ENCODE assay signal across 1 cellular context in genomic region chr6:3918474-3918873, GRCh38.
TF ChIP-seq lines count a peak whose summit lies in the region.

No MANE protein-coding gene starts in this region.

TF ChIP-seq in WTC11, 78 proteins besides CTCF, POLR2A, EP300 and RAD21 (continued from another document):
- no peak for TF ChIP-seq OVOL2 (CRISPR knock-in tag; IDR thresholded peaks at IDR 0.05; ENCODE audit: borderline replicate concordance)
- no peak for TF ChIP-seq JUN (CRISPR knock-in tag; IDR thresholded peaks at IDR 0.05)
- no peak for TF ChIP-seq FOXP1 (CRISPR knock-in tag; IDR thresholded peaks at IDR 0.05; ENCODE audit: borderline replicate concordance)
- no peak for TF ChIP-seq HMGA2 (CRISPR knock-in tag; IDR thresholded peaks at IDR 0.05)
- TF ChIP-seq SMAD3 (CRISPR knock-in tag; IDR thresholded peaks at IDR 0.05; ENCODE audit: borderline replicate concordance) = no peak
- no peak for TF ChIP-seq ZNF416 (CRISPR knock-in tag; IDR thresholded peaks at IDR 0.05)
- TF ChIP-seq ZNF671 (CRISPR knock-in tag; IDR thresholded peaks at IDR 0.05) = no peak
